ENCODE assay signal across 8 cellular contexts in genomic region chr1:180154325-180155201, GRCh38. TPM values are rescaled to one million over a fixed set of nuclear protein-coding genes. Genes with fewer than 3 reads are reported as not detected.
DNase-seq lines count a peak whose midpoint lies in the region; ATAC-seq and TF ChIP-seq lines count a peak whose summit lies in the region.

TSS of gene QSOX1 (plus strand) at chr1:180154869. CDS start at chr1:180154908, 39 bp downstream.

- peaks cover 0 to 5% (median 0%) of the 10 kb centered on the region in 3 donors for H3K27me3 Mint-ChIP-seq in CD14-positive monocyte (ENCODE audit: low read depth in 3 of 3)
- H3K27me3 Mint-ChIP-seq in activated CD4-positive, alpha-beta memory T cell treated with anti-CD3 and anti-CD28 coated beads for 36 hours: no peaks in the 10 kb centered on the region

- peak within 1 kb of the TSS; percentile 95 to 98 (median 97) for H3K27ac Mint-ChIP-seq in CD14-positive monocyte
- H3K27ac Mint-ChIP-seq in activated CD4-positive, alpha-beta memory T cell treated with anti-CD3 and anti-CD28 coated beads for 36 hours: peak within 1 kb of the TSS; percentile 73

- H3K36me3 Mint-ChIP-seq in CD14-positive monocyte: peaks cover 20 to 26% of the 10 kb centered on the region in 2 donors
- no peaks in the 10 kb centered on the region for H3K36me3 Mint-ChIP-seq in activated CD4-positive, alpha-beta memory T cell treated with anti-CD3 and anti-CD28 coated beads for 36 hours

- H3K27ac ChIP-seq in right lobe of liver: peak within 1 kb of the TSS; percentile 62 to 83 (median 68)

- POLR2A ChIA-PET in activated CD4-positive, alpha-beta memory T cell treated with anti-CD3 and anti-CD28 coated beads for 36 hours (lab: Charles Lee): interaction anchor here (0.9 to 1.5 kb wide), 3 partner anchors 14 to 272 kb away, joined by 3 to 4 read pairs (median 3); partner anchors contain the start of gene TOR1AIP1

- no CpG with 5 or more reads among the region's 104 CpGs for WGBS in right lobe of liver (ENCODE audit: insufficient coverage, low coverage, low lambda C conversion rate, missing lambda C conversion rate)

- H3K4me1 ChIP-seq in right lobe of liver: peaks cover 0 to 37% (median 16%) of the 10 kb centered on the region in 4 donors

- DNase-seq in CD14-positive monocyte (ENCODE audit: low spot score): peak; percentile 87
- DNase-seq in NCI-H748 treated with DMSO at 0.1 percent for 48 hours (lab: John Stamatoyannopoulos, UW): peak; percentile 25
- DNase-seq in activated CD4-positive, alpha-beta memory T cell treated with anti-CD3 and anti-CD28 coated beads for 36 hours: peak; percentile 93
- DNase-seq in dermis microvascular lymphatic vessel endothelial cell (ENCODE audit: low read depth in 2 of 2): peak; percentile 65 to 88
- DNase-seq in right lobe of liver: peak; percentile 83 to 93 (median 92)
- peak; percentile 85 to 88 for DNase-seq in stimulated activated CD4-positive, alpha-beta T cell treated with anti-CD3 and anti-CD28 coated beads, Interleukin-4, amount 100 ng/mL, for 4 hours

- TF ChIP-seq CTCF in CD14-positive monocyte (IDR thresholded peaks at IDR 0.05): peak; percentile 23
- peak; percentile 20 to 51 (median 21) for TF ChIP-seq CTCF in right lobe of liver (IDR thresholded peaks at IDR 0.05)

- intact Hi-C loops in CD14-positive monocyte (cut with micrococcal nuclease) (loop anchor here in 1 of 2 donors (5.0 to 10.0 kb wide), 2 partner anchors 37 to 270 kb away; partner anchors contain the start of gene TOR1AIP1), right lobe of liver (cut with DNase I) (no loop called here)
- intact Hi-C loops in activated CD4-positive, alpha-beta memory T cell treated with anti-CD3 and anti-CD28 coated beads for 36 hours (cut with micrococcal nuclease): loop anchor here (1.0 to 10.0 kb wide), 5 partner anchors 28 to 478 kb away; partner anchors contain the start of genes CEP350 and XPR1

- peaks cover 0 to 3% (median 0%) of the 10 kb centered on the region in 7 donors for H3K9me3 Mint-ChIP-seq in CD14-positive monocyte
- no peaks in the 10 kb centered on the region for H3K9me3 Mint-ChIP-seq in activated CD4-positive, alpha-beta memory T cell treated with anti-CD3 and anti-CD28 coated beads for 36 hours

- peaks cover 77% of the 10 kb centered on the region for H3K4me1 Mint-ChIP-seq in CD14-positive monocyte
- peaks cover 27% of the 10 kb centered on the region for H3K4me1 Mint-ChIP-seq in activated CD4-positive, alpha-beta memory T cell treated with anti-CD3 and anti-CD28 coated beads for 36 hours (ENCODE audit: low read depth)

- peak; percentile 85 for ATAC-seq in GM19351 (IDR thresholded peaks at IDR 0.05; ENCODE audit: unreplicated experiment)
- ATAC-seq in HG03520 (IDR thresholded peaks at IDR 0.05; ENCODE audit: unreplicated experiment): peak; percentile 89
- peak; percentile 72 to 87 (median 81) for ATAC-seq in right lobe of liver

- H3K36me3 ChIP-seq in right lobe of liver: no peaks in the 10 kb centered on the region

- H3K27me3 ChIP-seq in right lobe of liver: no peaks in the 10 kb centered on the region

- H3K4me3 ChIP-seq in right lobe of liver: peak within 1 kb of the TSS; percentile 61 to 71 (median 66)

- H3K4me3 Mint-ChIP-seq in CD14-positive monocyte: peak within 1 kb of the TSS; percentile 97 to 100
- H3K4me3 Mint-ChIP-seq in activated CD4-positive, alpha-beta memory T cell treated with anti-CD3 and anti-CD28 coated beads for 36 hours: peak within 1 kb of the TSS; percentile 89

- CTCF ChIA-PET in activated CD4-positive, alpha-beta memory T cell treated with anti-CD3 and anti-CD28 coated beads for 36 hours (lab: Charles Lee): interaction anchor here (0.8 to 2.1 kb wide), 6 partner anchors 14 to 340 kb away, joined by 3 to 10 read pairs (median 3); no protein-coding TSS in a partner anchor

- peak; percentile 84 for TF ChIP-seq POLR2A in right lobe of liver (IDR thresholded peaks at IDR 0.05)

- no peaks in the 10 kb centered on the region for H3K9me3 ChIP-seq in right lobe of liver

RNA-seq across cellular contexts. Expression of gene QSOX1, which starts in this region (rescaled TPM):
- 10 to 100 TPM; 34.5 to 35.8 TPM for polyA plus RNA-seq in CD14-positive monocyte
- 10 to 100 TPM; 40.3 to 42.4 TPM for total RNA-seq in activated CD4-positive, alpha-beta memory T cell treated with anti-CD3 and anti-CD28 coated beads for 36 hours
- total RNA-seq in dermis microvascular lymphatic vessel endothelial cell (47.9 and 69.3 TPM in 2 replicates), right lobe of liver (10 to 100 TPM; 25.0 to 68.4 (median 38.6) TPM)

Comparison
In these comparisons a context has a peak if more than half of its experiments do, and no peak if none do; other contexts are left out.
1. Peak in every context shown above with its lines: DNase-seq, ATAC-seq, H3K4me3 ChIP-seq and H3K27ac ChIP-seq.
2. DNase-seq: peak in every context shown above with its lines; median percentile 93 in activated CD4-positive, alpha-beta memory T cell treated with anti-CD3 and anti-CD28 coated beads for 36 hours; 92 in right lobe of liver; 87 in CD14-positive monocyte; 86 in stimulated activated CD4-positive, alpha-beta T cell treated with anti-CD3 and anti-CD28 coated beads, Interleukin-4, amount 100 ng/mL, for 4 hours; 76 in dermis microvascular lymphatic vessel endothelial cell; 25 in NCI-H748 treated with DMSO at 0.1 percent for 48 hours.